Comparison of ENCODE assay signal across 10 cellular contexts in the genomic region with DNA sequence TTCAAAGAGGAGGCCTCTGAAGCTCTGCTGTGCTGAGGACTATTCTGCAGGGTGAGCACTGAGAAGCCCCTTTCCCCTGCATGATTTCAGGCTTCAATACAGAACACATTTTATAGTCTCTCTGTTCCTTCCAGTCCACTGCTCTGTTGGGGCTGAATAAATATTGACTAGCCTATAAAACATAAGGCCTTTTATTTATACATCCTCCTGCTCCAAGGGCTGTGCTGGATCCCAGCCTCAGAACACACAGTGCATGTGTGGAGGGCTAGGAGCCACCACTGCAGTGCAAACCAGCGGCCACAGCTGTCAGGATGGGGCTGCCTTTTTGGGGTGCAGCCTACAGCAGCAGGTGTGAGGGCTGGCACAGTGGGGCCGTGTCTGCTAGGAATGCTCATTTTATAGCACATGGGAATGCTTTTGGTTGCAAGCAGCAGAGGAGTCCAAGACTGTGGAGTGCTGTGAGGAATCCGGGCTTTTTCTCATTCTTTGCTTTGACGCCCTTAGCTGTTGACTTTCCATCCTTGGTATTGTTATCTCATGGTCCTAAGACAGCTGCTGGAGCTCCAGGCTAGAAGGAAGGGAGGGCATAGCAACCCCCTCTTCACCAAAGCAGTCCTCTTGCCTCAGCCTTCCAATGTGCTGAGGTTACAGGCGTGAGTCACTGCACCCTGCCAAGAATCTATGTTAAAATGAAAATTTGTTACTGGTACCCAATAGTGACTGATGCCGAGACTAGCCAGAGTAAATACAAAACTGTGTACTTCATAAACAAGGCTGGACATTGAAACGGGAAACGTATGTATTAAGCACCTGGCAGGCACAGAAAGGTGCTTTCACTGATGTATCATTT.
DNase-seq lines count a peak whose midpoint lies in the region; ATAC-seq and TF ChIP-seq lines count a peak whose summit lies in the region.
"Had no signal": no experiment of that assay in that cellular context is flagged by ENCODE, and none has a peak within 500 bp of the region (broad histone marks: within the 10 kb centered on the region; RNA-seq: fewer than 3 reads in every experiment).

No MANE protein-coding gene starts in this region.

- no peak for DNase-seq in activated T-cell treated with anti-CD3 and anti-CD28 coated beads, Interleukin-2, amount 50 U/mL, for 72 hours
- no peak for DNase-seq in activated T-cell treated with anti-CD3 and anti-CD28 coated beads, Interleukin-2, amount 50 U/mL, for 48 hours
- DNase-seq in NCI-H2029 (lab: John Stamatoyannopoulos, UW): peak; percentile 62
- DNase-seq in amniotic epithelial cell (ENCODE audit: low read depth): peak; percentile 11
- peak; percentile 89 to 90 for DNase-seq in trophoblast cell
- no peak for DNase-seq in CD14-positive monocyte (ENCODE audit: low spot score)
- DNase-seq in ACHN: no peak
- DNase-seq: kidney had no signal

- in situ Hi-C loops in ACHN (cut with HindIII; ENCODE audit: low pct_ligation_motif_present, low pct_unique_long_range_greater_than_20kb, low sequenced_read_pairs): no loop called here

- H2BK120ac ChIP-seq in trophoblast cell (ENCODE audit: insufficient read depth, low read length, poor library complexity): no peak overlapping the region

- no peak overlapping the region for H2BK5ac ChIP-seq in trophoblast cell (ENCODE audit: low read depth, low read length, poor library complexity)

- no peak overlapping the region for H4K8ac ChIP-seq in trophoblast cell (ENCODE audit: low read depth, low read length)

- peaks cover 0 to 1% of the 10 kb centered on the region in 2 experiments for H3K4me1 ChIP-seq in trophoblast cell (ENCODE audit: control insufficient read depth in 1 of 2, insufficient read depth in 2 of 2, low read length in 2 of 2)

- H4K91ac ChIP-seq in trophoblast cell (ENCODE audit: low read depth, low read length): no peak overlapping the region

- H3K4ac ChIP-seq in trophoblast cell (ENCODE audit: low read depth, low read length): no peak overlapping the region

- intact Hi-C loops in CD14-positive monocyte (cut with micrococcal nuclease): no loop called here

- no peak overlapping the region for H3K14ac ChIP-seq in trophoblast cell (ENCODE audit: low read length)

- peak overlapping the region in 1 of 2 donors; percentile 13 for H3K4me3 Mint-ChIP-seq in activated T-cell treated with anti-CD3 and anti-CD28 coated beads, Interleukin-2, amount 50 U/mL, for 72 hours
- no peak overlapping the region for H3K4me3 Mint-ChIP-seq in CD14-positive monocyte
- H3K4me3 Mint-ChIP-seq: B cell had no signal

- no peaks in the 10 kb centered on the region for H3K36me3 Mint-ChIP-seq in activated T-cell treated with anti-CD3 and anti-CD28 coated beads, Interleukin-2, amount 50 U/mL, for 72 hours (ENCODE audit: insufficient read depth in 2 of 2)
- H3K36me3 Mint-ChIP-seq in CD14-positive monocyte: no peaks in the 10 kb centered on the region

- ATAC-seq in activated T-cell treated with anti-CD3 and anti-CD28 coated beads, Interleukin-2, amount 50 U/mL, for 72 hours (replicated peaks in 1 of 2): peak; percentile 29 to 42
- no peak for ATAC-seq in HG03378 (IDR thresholded peaks at IDR 0.05; ENCODE audit: unreplicated experiment)

- no peak for TF ChIP-seq CTCF in CD14-positive monocyte (IDR thresholded peaks at IDR 0.05)

- H3K79me1 ChIP-seq in trophoblast cell (ENCODE audit: low read length): peaks cover 2% of the 10 kb centered on the region

- H3K9ac ChIP-seq in trophoblast cell (ENCODE audit: low read length): no peak overlapping the region

- H3K9me3 Mint-ChIP-seq in activated T-cell treated with anti-CD3 and anti-CD28 coated beads, Interleukin-2, amount 50 U/mL, for 72 hours: peaks cover 1 to 2% of the 10 kb centered on the region in 2 donors
- peaks cover 4 to 12% (median 6%) of the 10 kb centered on the region in 7 donors for H3K9me3 Mint-ChIP-seq in CD14-positive monocyte

- H3K79me2 ChIP-seq in trophoblast cell (ENCODE audit: control insufficient read depth, insufficient read depth, low read length, poor library complexity): no peaks in the 10 kb centered on the region

- H4K12ac ChIP-seq in trophoblast cell (ENCODE audit: low read depth, low read length): no peak overlapping the region

- H3K4me3 ChIP-seq in trophoblast cell (ENCODE audit: low read depth, low read length): no peak overlapping the region

- no peak overlapping the region for H3K4me2 ChIP-seq in trophoblast cell (ENCODE audit: low read length)

- no peak overlapping the region for H3K23ac ChIP-seq in trophoblast cell (ENCODE audit: low read length)

- H3K36me3 ChIP-seq in trophoblast cell (ENCODE audit: control insufficient read depth in 1 of 2, insufficient read depth in 2 of 2, low read length in 2 of 2): no peaks in the 10 kb centered on the region

- H3K9me3 ChIP-seq in trophoblast cell (ENCODE audit: insufficient read depth, low read depth, low read length): no peaks in the 10 kb centered on the region

- H2AK5ac ChIP-seq in trophoblast cell (ENCODE audit: low read length): no peak overlapping the region

- H3K4me1 Mint-ChIP-seq in activated T-cell treated with anti-CD3 and anti-CD28 coated beads, Interleukin-2, amount 50 U/mL, for 72 hours (ENCODE audit: low read depth): peaks cover 76% of the 10 kb centered on the region
- peaks cover 1% of the 10 kb centered on the region for H3K4me1 Mint-ChIP-seq in CD14-positive monocyte

- no peak overlapping the region for H3K18ac ChIP-seq in trophoblast cell (ENCODE audit: low read length)

- no CpG with 5 or more reads among the region's 8 CpGs for WGBS in trophoblast cell (ENCODE audit: extremely low coverage, insufficient coverage, insufficient read length)

- peak overlapping the region; percentile 30 for H3K27ac Mint-ChIP-seq in activated T-cell treated with anti-CD3 and anti-CD28 coated beads, Interleukin-2, amount 50 U/mL, for 72 hours
- H3K27ac Mint-ChIP-seq in CD14-positive monocyte: no peak overlapping the region
- H3K27ac Mint-ChIP-seq: B cell had no signal

- H2BK12ac ChIP-seq in trophoblast cell (ENCODE audit: low read length): no peak overlapping the region

- H3K27me3 ChIP-seq in trophoblast cell (ENCODE audit: insufficient read depth, low read length): no peaks in the 10 kb centered on the region

- H3K27me3 Mint-ChIP-seq in activated T-cell treated with anti-CD3 and anti-CD28 coated beads, Interleukin-2, amount 50 U/mL, for 72 hours (ENCODE audit: low read depth): no peaks in the 10 kb centered on the region
- H3K27me3 Mint-ChIP-seq in CD14-positive monocyte (ENCODE audit: low read depth in 3 of 3): peaks cover 0 to 1% (median 0%) of the 10 kb centered on the region in 3 donors
- H3K27me3 Mint-ChIP-seq: B cell had no signal

- no peak overlapping the region for H3K27ac ChIP-seq in trophoblast cell (ENCODE audit: low read depth, low read length)

- no peak overlapping the region for H2AFZ ChIP-seq in trophoblast cell (ENCODE audit: insufficient read depth, low read length, poor library complexity)

Comparison
In these comparisons a context has a peak if more than half of its experiments do, and no peak if none do; other contexts are left out.
1. DNase-seq: peak in NCI-H2029 (single experiment), amniotic epithelial cell (single experiment) and trophoblast cell (2 of 2); none in activated T-cell treated with anti-CD3 and anti-CD28 coated beads, Interleukin-2, amount 50 U/mL, for 72 hours (0 of 2), activated T-cell treated with anti-CD3 and anti-CD28 coated beads, Interleukin-2, amount 50 U/mL, for 48 hours (0 of 2), CD14-positive monocyte (single experiment) and ACHN (single experiment).